8 cellular contexts compared by ENCODE assay signal in genomic region chr12:46370792-46371717, GRCh38. TPM values are rescaled to one million over a fixed set of nuclear protein-coding genes. Genes with fewer than 3 reads are reported as not detected.
DNase-seq lines count a peak whose midpoint lies in the region; ATAC-seq and TF ChIP-seq lines count a peak whose summit lies in the region.

No MANE protein-coding gene starts in this region.

- H3K4me1 ChIP-seq in body of pancreas, result peaks cover 49% of the 10 kb centered on the region
- H3K4me1 ChIP-seq in iPS-18a (ENCODE audit: control insufficient read depth, low read depth, low read length), result peaks cover 24% of the 10 kb centered on the region
- peaks cover 49 to 61% (median 52%) of the 10 kb centered on the region in 3 donors for H3K4me1 ChIP-seq in skeletal muscle tissue (ENCODE audit: control insufficient read depth in 3 of 3, insufficient read depth in 3 of 3, low read length in 3 of 3)

- H3K27me3 ChIP-seq in body of pancreas, result no peaks in the 10 kb centered on the region
- H3K27me3 ChIP-seq in iPS-18a (ENCODE audit: control insufficient read depth, insufficient read depth, low read length), result peaks cover 13% of the 10 kb centered on the region
- H3K27me3 ChIP-seq in skeletal muscle tissue (ENCODE audit: control insufficient read depth in 3 of 3, insufficient read depth in 3 of 3, low read length in 3 of 3), result no peaks in the 10 kb centered on the region

- peaks cover 4 to 16% of the 10 kb centered on the region in 2 donors for H3K36me3 ChIP-seq in body of pancreas (replicated peaks in 1 of 2; ENCODE audit: insufficient read depth in 1 of 2, low read depth in 2 of 2)
- peaks cover 51% of the 10 kb centered on the region for H3K36me3 ChIP-seq in iPS-18a (ENCODE audit: control insufficient read depth, low read depth, low read length)
- peaks cover 37 to 49% (median 44%) of the 10 kb centered on the region in 3 donors for H3K36me3 ChIP-seq in skeletal muscle tissue (ENCODE audit: control insufficient read depth in 3 of 3, insufficient read depth in 3 of 3, low read length in 3 of 3)

- peak; percentile 85 for DNase-seq in SIG-M5 treated with dmso at 0.1 percent for 504 hours (lab: John Stamatoyannopoulos, UW; ENCODE audit: unreplicated experiment)
- DNase-seq in SIG-M5 (lab: John Stamatoyannopoulos, UW), result no peak
- peak; percentile 60 for DNase-seq in NCI-H2029 treated with DMSO at 0.1 percent for 48 hours (lab: John Stamatoyannopoulos, UW)
- peak; percentile 91 for DNase-seq in UCSD-AML1 (lab: John Stamatoyannopoulos, UW; ENCODE audit: unreplicated experiment)
- DNase-seq in body of pancreas, result peak; percentile 92 to 93 (median 92)

- peak overlapping the region; percentile 85 to 93 for H3K4me3 ChIP-seq in body of pancreas
- H3K4me3 ChIP-seq in iPS-18a (ENCODE audit: low read length), result peak overlapping the region; percentile 97
- peak overlapping the region; percentile 95 to 99 (median 95) for H3K4me3 ChIP-seq in skeletal muscle tissue (ENCODE audit: low read length in 3 of 3)

- TF ChIP-seq POLR2A in body of pancreas (IDR thresholded peaks at IDR 0.05), result peak; percentile 74 to 89 (median 85)

- 1% methylated on average over 10 to 54 of the region's 54 CpGs for WGBS in body of pancreas, 2 donors

- intact Hi-C loops in body of pancreas (cut with DNase I), result no loop called here

- H3K27ac ChIP-seq in body of pancreas (peak overlapping the region; percentile 96 to 100 (median 97)), iPS-18a (ENCODE audit: low read length) (peak overlapping the region; percentile 84), skeletal muscle tissue (ENCODE audit: low read depth, low read length) (peak overlapping the region; percentile 98)

- H3K9me3 ChIP-seq in body of pancreas, result no peaks in the 10 kb centered on the region
- no peaks in the 10 kb centered on the region for H3K9me3 ChIP-seq in iPS-18a (ENCODE audit: control insufficient read depth, low read depth, low read length)
- no peaks in the 10 kb centered on the region for H3K9me3 ChIP-seq in skeletal muscle tissue (ENCODE audit: control insufficient read depth in 3 of 3, low read length in 3 of 3)

- ATAC-seq in HG02973 (IDR thresholded peaks at IDR 0.05; ENCODE audit: unreplicated experiment), result peak; percentile 44
- ATAC-seq in body of pancreas, result peak; percentile 73

- peak in 3 of 7 experiments; percentile 17 to 47 (median 23) for TF ChIP-seq CTCF in body of pancreas (IDR thresholded peaks at IDR 0.05)

- H3K9ac ChIP-seq in iPS-18a (ENCODE audit: low read length) (peak overlapping the region; percentile 98), skeletal muscle tissue (ENCODE audit: low read depth in 1 of 3, low read length in 3 of 3) (peak overlapping the region; percentile 82 to 97 (median 94))

RNA-seq across cellular contexts. Expression of gene SLC38A2, which starts 1.5 kb away (rescaled TPM):
- total RNA-seq in body of pancreas, result 100 to 1,000 TPM; 184 to 203 TPM
- 144 TPM for total RNA-seq in skeletal muscle tissue
